24 cellular contexts compared by ENCODE assay signal in the genomic region with DNA sequence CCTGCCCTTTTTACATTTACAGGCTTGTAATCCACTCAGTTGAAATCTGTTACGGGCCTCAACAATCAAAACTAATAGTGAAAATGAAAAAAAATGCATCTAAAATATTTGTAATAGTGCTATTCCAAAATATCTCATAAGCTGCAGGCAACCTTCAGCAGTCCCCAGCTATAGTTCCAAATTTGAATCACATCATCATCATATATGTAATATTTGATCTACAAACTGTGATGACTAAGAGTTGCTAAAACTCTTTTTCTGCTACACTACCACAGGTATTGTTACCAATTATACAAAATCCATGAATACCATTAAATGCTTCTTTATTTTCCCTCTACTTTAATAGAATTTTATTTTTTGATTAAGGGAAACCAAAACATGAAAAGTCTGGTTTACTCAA.
"Had no signal": no experiment of that assay in that cellular context is flagged by ENCODE, and none has a peak within 500 bp of the region (broad histone marks: within the 10 kb centered on the region; RNA-seq: fewer than 3 reads in every experiment).

No MANE protein-coding gene starts in this region.

- H3K4me3 ChIP-seq: cardiac muscle cell, hepatocyte, left lung, lung, sigmoid colon, thyroid gland had no signal

- DNase-seq: activated CD4-positive, alpha-beta T cell treated with anti-CD3 and anti-CD28 coated beads for 1 hour; activated CD4-positive, alpha-beta T cell treated with anti-CD3 and anti-CD28 coated beads, Interleukin-2, amount 50 U/mL, for 4 hours; activated CD8-positive, alpha-beta memory T cell treated with anti-CD3 and anti-CD28 coated beads for 24 hours; activated CD8-positive, alpha-beta memory T cell treated with anti-CD3 and anti-CD28 coated beads, Interleukin-2, amount 50 U/mL, for 4 hours; activated effector memory CD4-positive, alpha-beta T cell treated with anti-CD3 and anti-CD28 coated beads, Interleukin-2, amount 50 U/mL, for 16 hours; activated naive CD4-positive, alpha-beta T cell treated with anti-CD3 and anti-CD28 coated beads, Interleukin-2, amount 10 ng/mL, durations not matched to agents 7 days and 5 days; activated T-cell treated with anti-CD3 and anti-CD28 coated beads, Interleukin-2, amount 50 U/mL, for 4 hours; amygdala; foreskin melanocyte; glutamatergic neuron; left lung; natural killer cell; retina; sigmoid colon; stimulated activated CD4-positive, alpha-beta T cell treated with anti-CD3 and anti-CD28 coated beads, Interleukin-4, amount 100 ng/mL, for 24 hours; stimulated activated naive CD8-positive, alpha-beta T cell treated with anti-CD3 and anti-CD28 coated beads, Interleukin-15, Interleukin-2, amounts not matched to agents 100 U/mL and 50 U/mL, for 24 hours; T-helper 9 cell; thyroid gland had no signal

- H3K27me3 Mint-ChIP-seq: progenitor cell of endocrine pancreas had no signal

- H3K4me3 Mint-ChIP-seq: activated naive CD4-positive, alpha-beta T cell treated with anti-CD3 and anti-CD28 coated beads, Interleukin-2, amount 10 ng/mL, durations not matched to agents 7 days and 5 days; activated T-cell treated with anti-CD3 and anti-CD28 coated beads, Interleukin-2, amount 50 U/mL, for 4 hours; mesothelial cell of epicardium; natural killer cell had no signal

- H3K36me3 Mint-ChIP-seq: activated naive CD4-positive, alpha-beta T cell treated with anti-CD3 and anti-CD28 coated beads, Interleukin-2, amount 10 ng/mL, durations not matched to agents 7 days and 5 days; mesothelial cell of epicardium; natural killer cell had no signal

- H3K4me1 ChIP-seq: left lung, sigmoid colon, thyroid gland had no signal

- H3K36me3 ChIP-seq: cardiac muscle cell, left lung, sigmoid colon, thyroid gland had no signal

- H3K9me3 ChIP-seq: left lung, sigmoid colon, thyroid gland had no signal

- H3K9me3 Mint-ChIP-seq: activated naive CD4-positive, alpha-beta T cell treated with anti-CD3 and anti-CD28 coated beads, Interleukin-2, amount 10 ng/mL, durations not matched to agents 7 days and 5 days; activated T-cell treated with anti-CD3 and anti-CD28 coated beads, Interleukin-2, amount 50 U/mL, for 4 hours had no signal

- H3K27me3 ChIP-seq: cardiac muscle cell, hepatocyte, left lung, sigmoid colon, thyroid gland had no signal

- H3K4me1 Mint-ChIP-seq: activated naive CD4-positive, alpha-beta T cell treated with anti-CD3 and anti-CD28 coated beads, Interleukin-2, amount 10 ng/mL, durations not matched to agents 7 days and 5 days; natural killer cell had no signal

- ATAC-seq: esophagus mucosa; left lung; natural killer cell; stimulated activated naive CD8-positive, alpha-beta T cell treated with anti-CD3 and anti-CD28 coated beads, Interleukin-15, Interleukin-2, amounts not matched to agents 100 U/mL and 50 U/mL, for 24 hours had no signal

- H3K27ac Mint-ChIP-seq: activated naive CD4-positive, alpha-beta T cell treated with anti-CD3 and anti-CD28 coated beads, Interleukin-2, amount 10 ng/mL, durations not matched to agents 7 days and 5 days; mesothelial cell of epicardium; natural killer cell; progenitor cell of endocrine pancreas had no signal

- H3K27ac ChIP-seq: cardiac muscle cell, hepatocyte, left lung, sigmoid colon, thyroid gland had no signal
